Comparison of ENCODE assay signal across 8 cellular contexts in genomic region chr9:121545875-121546423, GRCh38. TPM values are rescaled to one million over a fixed set of nuclear protein-coding genes. Genes with fewer than 3 reads are reported as not detected.
DNase-seq lines count a peak whose midpoint lies in the region; ATAC-seq and TF ChIP-seq lines count a peak whose summit lies in the region.

No MANE protein-coding gene starts in this region.

- DNase-seq in COLO668 (lab: John Stamatoyannopoulos, UW; ENCODE audit: unreplicated experiment): peak; percentile 87
- peak; percentile 86 for DNase-seq in KG1 (lab: John Stamatoyannopoulos, UW)
- DNase-seq in activated T-helper 1 cell treated with Interleukin-2 at 50 U/mL for 16 hours (ENCODE audit: low read depth): peak; percentile 26
- peak; percentile 93 for DNase-seq in fibroblast of the conjunctiva (ENCODE audit: low read depth)

- H3K9me3 ChIP-seq in neutrophil (no peaks in the 10 kb centered on the region), subcutaneous abdominal adipose tissue (ENCODE audit: control insufficient read depth in 5 of 5, low read length in 5 of 5) (no peaks in the 10 kb centered on the region)

- ATAC-seq in GM21367 (IDR thresholded peaks at IDR 0.05; ENCODE audit: unreplicated experiment): peak; percentile 84

- peaks cover 8 to 13% of the 10 kb centered on the region in 2 experiments for H3K4me1 ChIP-seq in neutrophil (ENCODE audit: control insufficient read depth in 1 of 2, insufficient read depth in 1 of 2, low read depth in 1 of 2, low read length in 1 of 2)
- H3K4me1 ChIP-seq in subcutaneous abdominal adipose tissue (ENCODE audit: control insufficient read depth in 5 of 5, insufficient read depth in 5 of 5, low read length in 5 of 5): peaks cover 0 to 18% (median 12%) of the 10 kb centered on the region in 5 donors

- H3K4me3 ChIP-seq in neutrophil (ENCODE audit: low read depth in 1 of 2, low read length in 1 of 2) (no peak overlapping the region), subcutaneous abdominal adipose tissue (ENCODE audit: low read depth in 1 of 5, low read length in 5 of 5) (peak overlapping the region in 4 of 5 donors; percentile 15 to 48 (median 30))

- H3K36me3 ChIP-seq in neutrophil (no peaks in the 10 kb centered on the region), subcutaneous abdominal adipose tissue (ENCODE audit: control insufficient read depth in 5 of 5, insufficient read depth in 5 of 5, low read length in 5 of 5) (no peaks in the 10 kb centered on the region)

- TF ChIP-seq CTCF in neutrophil (IDR thresholded peaks at IDR 0.05): peak; percentile 71

- H3K27ac ChIP-seq in neutrophil: no peak overlapping the region
- H3K27ac ChIP-seq in subcutaneous abdominal adipose tissue (ENCODE audit: low read depth, low read length): no peak overlapping the region

- peak overlapping the region in 3 of 5 donors; percentile 45 to 76 (median 69) for H3K9ac ChIP-seq in subcutaneous abdominal adipose tissue (ENCODE audit: low read length in 5 of 5)

- H3K27me3 ChIP-seq in neutrophil (peaks cover 44% of the 10 kb centered on the region), subcutaneous abdominal adipose tissue (ENCODE audit: control insufficient read depth in 5 of 5, insufficient read depth in 4 of 5, low read length in 5 of 5) (peaks cover 0 to 3% (median 0%) of the 10 kb centered on the region in 5 donors)

TF ChIP-seq in PFSK-1, 5 proteins besides CTCF, POLR2A, EP300 and RAD21:
- TF ChIP-seq SIN3A (IDR thresholded peaks at IDR 0.05; ENCODE audit: borderline replicate concordance, insufficient read depth, low read length): no peak
- TF ChIP-seq FOXP2 (optimal IDR thresholded peaks at IDR 0.05; ENCODE audit: borderline replicate concordance, extremely low read depth, extremely low read length, insufficient read depth): peak; percentile 72

RNA-seq across cellular contexts. Expression of gene GGTA1, which starts 46.3 kb away (rescaled TPM):
- not detected for polyA plus RNA-seq in PFSK-1 (2012; ENCODE audit: insufficient read length, low read depth)

Comparison
In these comparisons a context has a peak if more than half of its experiments do, and no peak if none do; other contexts are left out.
1. DNase-seq: peak in every context shown above with its lines; median percentile 93 in fibroblast of the conjunctiva; 87 in COLO668; 86 in KG1; 26 in activated T-helper 1 cell treated with Interleukin-2 at 50 U/mL for 16 hours.
2. H3K4me3 ChIP-seq: peak in subcutaneous abdominal adipose tissue (4 of 5); none in neutrophil (0 of 2).